ENCODE assay signal across 25 cellular contexts in the genomic region with DNA sequence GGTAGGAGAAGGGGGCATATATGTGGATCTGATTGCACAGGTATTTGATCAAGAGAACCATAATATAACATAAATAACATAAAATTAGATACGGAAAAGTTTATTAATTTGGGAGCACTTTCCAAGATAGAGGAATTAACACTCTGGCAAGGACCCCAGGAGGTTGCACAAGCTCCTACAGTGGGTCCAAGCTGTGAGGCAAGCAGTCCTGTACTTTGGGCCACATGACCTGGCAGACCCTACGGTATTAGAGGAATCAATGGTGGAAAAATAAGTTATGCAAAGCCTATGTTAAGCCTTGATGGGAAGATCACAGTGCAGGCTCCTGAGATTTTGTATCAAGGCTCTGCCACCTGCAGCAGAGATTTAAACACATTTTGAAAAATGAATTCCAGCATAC.
"Had no signal": no experiment of that assay in that cellular context is flagged by ENCODE, and none has a peak within 500 bp of the region (broad histone marks: within the 10 kb centered on the region; RNA-seq: fewer than 3 reads in every experiment).

No MANE protein-coding gene starts in this region.

- H3K9me3 ChIP-seq: adrenal gland, ascending aorta, heart left ventricle, neutrophil had no signal

- ATAC-seq: effector memory CD8-positive, alpha-beta T cell had no signal

- H3K4me3 ChIP-seq: adrenal gland, ascending aorta, cardiac muscle cell, heart left ventricle had no signal

- H3K27me3 ChIP-seq: adrenal gland, ascending aorta, cardiac muscle cell, heart left ventricle, neutrophil had no signal

- DNase-seq: activated CD4-positive, alpha-beta T cell treated with anti-CD3 and anti-CD28 coated beads for 4 hours; activated CD4-positive, alpha-beta T cell treated with anti-CD3 and anti-CD28 coated beads, Interleukin-2, amount 50 U/mL, for 48 hours; activated CD8-positive, alpha-beta memory T cell treated with anti-CD3 and anti-CD28 coated beads for 24 hours; activated effector memory CD4-positive, alpha-beta T cell treated with Interleukin-2 at 50 U/mL for 16 hours; activated naive CD4-positive, alpha-beta T cell treated with Interleukin-2 at 50 U/mL for 16 hours; adrenal gland; cortex of kidney; effector memory CD8-positive, alpha-beta T cell; erythroblast; foreskin fibroblast; hypothalamus; immature natural killer cell; kidney; mammary epithelial cell; naive B cell; nephron progenitor cell; stimulated activated CD4-positive, alpha-beta T cell treated with anti-CD3 and anti-CD28 coated beads, Interleukin-15, amount 100 ng/mL, for 24 hours; stimulated activated CD4-positive, alpha-beta T cell treated with anti-CD3 and anti-CD28 coated beads, Interleukin-2, amount 100 ng/mL, for 24 hours; stimulated activated naive CD4-positive, alpha-beta T cell; trophoblast cell had no signal

- H3K27ac ChIP-seq: adrenal gland, ascending aorta, cardiac muscle cell, heart left ventricle, neutrophil, VCaP had no signal

- H3K36me3 ChIP-seq: adrenal gland, ascending aorta, cardiac muscle cell, heart left ventricle, neutrophil had no signal

- H3K4me1 ChIP-seq: adrenal gland, ascending aorta had no signal
